23 cellular contexts compared by ENCODE assay signal in genomic region chr10:8563478-8563877, GRCh38.
DNase-seq lines count a peak whose midpoint lies in the region; ATAC-seq, FAIRE-seq and TF ChIP-seq lines count a peak whose summit lies in the region.
"Had no signal": no experiment of that assay in that cellular context is flagged by ENCODE, and none has a peak within 500 bp of the region (broad histone marks: within the 10 kb centered on the region; RNA-seq: fewer than 3 reads in every experiment).

No MANE protein-coding gene starts in this region.

- H3K27ac Mint-ChIP-seq in stimulated activated naive CD8-positive, alpha-beta T cell treated with anti-CD3 and anti-CD28 coated beads, Interleukin-15, Interleukin-2, amounts not matched to agents 100 ng/mL and 50 ng/mL, for 24 hours, result peak overlapping the region; percentile 49
- no peak overlapping the region for H3K27ac Mint-ChIP-seq in stimulated activated naive CD8-positive, alpha-beta T cell treated with anti-CD3 and anti-CD28 coated beads, Interleukin-15, amount 100 ng/mL, for 72 hours
- H3K27ac Mint-ChIP-seq: IgD-negative memory B cell had no signal

- H3K9ac ChIP-seq in K562 (ENCODE audit: insufficient read depth in 1 of 2, low read depth in 2 of 2, low read length in 2 of 2), result no peak overlapping the region
- H3K9ac ChIP-seq in smooth muscle cell (ENCODE audit: low read depth), result no peak overlapping the region

- CTCF ChIA-PET in K562 (lab: Yijun Ruan, JAX; ENCODE audit: low intra/inter-chr PET ratio), result no interaction called here

- H3K9me1 ChIP-seq in K562 (ENCODE audit: control insufficient read depth, insufficient read depth, low read length), result no peaks in the 10 kb centered on the region

- no peaks in the 10 kb centered on the region for H3K9me3 ChIP-seq in K562 (replicated peaks; ENCODE audit: control insufficient read depth, insufficient read depth, low read depth, low read length)
- H3K9me3 ChIP-seq in smooth muscle cell (replicated peaks; ENCODE audit: low read depth), result no peaks in the 10 kb centered on the region
- H3K9me3 ChIP-seq in small intestine (ENCODE audit: control insufficient read depth, low read depth), result no peaks in the 10 kb centered on the region
- no peaks in the 10 kb centered on the region for H3K9me3 ChIP-seq in pancreas

- H3K9me3 Mint-ChIP-seq in stimulated activated naive CD8-positive, alpha-beta T cell treated with anti-CD3 and anti-CD28 coated beads, Interleukin-15, Interleukin-2, amounts not matched to agents 100 ng/mL and 50 ng/mL, for 24 hours, result peaks cover 7% of the 10 kb centered on the region
- H3K9me3 Mint-ChIP-seq in stimulated activated naive CD8-positive, alpha-beta T cell treated with anti-CD3 and anti-CD28 coated beads, Interleukin-15, amount 100 ng/mL, for 72 hours, result peaks cover 0 to 6% of the 10 kb centered on the region in 2 donors

- H2AFZ ChIP-seq in K562 (ENCODE audit: low read depth, low read length), result no peak overlapping the region
- no peak overlapping the region for H2AFZ ChIP-seq in smooth muscle cell (ENCODE audit: low read depth)

- TF ChIP-seq CTCF in K562 (IDR thresholded peaks at IDR 0.05 in 2 of 3, conservative IDR thresholded peaks at IDR 0.05 in 1 of 3; ENCODE audit: insufficient read depth in 2 of 3, low read depth in 1 of 3, low read length in 3 of 3) (no peak), smooth muscle cell (IDR thresholded peaks at IDR 0.05; ENCODE audit: borderline replicate concordance, insufficient read depth, poor library complexity, severe bottlenecking) (no peak), pancreas (IDR thresholded peaks at IDR 0.05) (no peak)

- BruUV-seq in K562 (replicated peaks; lab: Mats Ljungman, UMichigan), result no TSS peak

- no peak overlapping the region for H3K27ac ChIP-seq in K562 (ENCODE audit: extremely low read depth, low read depth, low read length)
- no peak overlapping the region for H3K27ac ChIP-seq in smooth muscle cell (ENCODE audit: low read depth)
- no peak overlapping the region for H3K27ac ChIP-seq in small intestine (ENCODE audit: low read depth in 1 of 2, low read length in 1 of 2)
- no peak overlapping the region for H3K27ac ChIP-seq in pancreas
- H3K27ac ChIP-seq: RWPE1 had no signal

- DNase-seq in activated CD4-positive, CD25-positive, alpha-beta regulatory T cell (lab: John Stamatoyannopoulos, UW), result no peak
- DNase-seq in stimulated activated naive CD8-positive, alpha-beta T cell treated with anti-CD3 and anti-CD28 coated beads, Interleukin-15, amount 100 ng/mL, for 72 hours, result no peak
- DNase-seq in K562 (ENCODE audit: extremely low read depth in 1 of 4, low spot score in 3 of 4) (no peak), smooth muscle cell (lab: John Stamatoyannopoulos, UW; ENCODE audit: unreplicated experiment) (no peak), small intestine (no peak), pancreas (no peak)
- DNase-seq: 8988T, DMS153, DND-41, HCEC 1CT, NCI-H1048, NCI-H1417, NCI-H1694, NCI-H2029 treated with DMSO at 0.1 percent for 48 hours, NCI-H446 treated with DMSO at 0.1 percent for 48 hours, NCI-H526, SHP77 had no signal

- H3K4me2 ChIP-seq in K562 (ENCODE audit: insufficient read depth, low read length), result no peak overlapping the region
- no peak overlapping the region for H3K4me2 ChIP-seq in smooth muscle cell

- H3K4me1 ChIP-seq in K562 (replicated peaks in 1 of 2; ENCODE audit: control insufficient read depth in 2 of 2, insufficient read depth in 2 of 2, low read length in 2 of 2) (no peaks in the 10 kb centered on the region), smooth muscle cell (ENCODE audit: low read depth) (no peaks in the 10 kb centered on the region), small intestine (ENCODE audit: control insufficient read depth in 2 of 2, insufficient read depth in 1 of 2, low read depth in 1 of 2, low read length in 1 of 2) (no peaks in the 10 kb centered on the region), pancreas (no peaks in the 10 kb centered on the region)

- peaks cover 14% of the 10 kb centered on the region for H3K27me3 Mint-ChIP-seq in stimulated activated naive CD8-positive, alpha-beta T cell treated with anti-CD3 and anti-CD28 coated beads, Interleukin-15, Interleukin-2, amounts not matched to agents 100 ng/mL and 50 ng/mL, for 24 hours
- peaks cover 16% of the 10 kb centered on the region for H3K27me3 Mint-ChIP-seq in stimulated activated naive CD8-positive, alpha-beta T cell treated with anti-CD3 and anti-CD28 coated beads, Interleukin-15, amount 100 ng/mL, for 72 hours
- H3K27me3 Mint-ChIP-seq: IgD-negative memory B cell had no signal

- intact Hi-C loops in K562 (cut with micrococcal nuclease) (no loop called here), pancreas (cut with DNase I) (no loop called here)

- POLR2A ChIA-PET in K562 (lab: Yijun Ruan, JAX), result no interaction called here

- H3K4me3 ChIP-seq in K562 (no peak overlapping the region), smooth muscle cell (no peak overlapping the region), small intestine (ENCODE audit: low read depth in 1 of 2, low read length in 2 of 2) (no peak overlapping the region), pancreas (no peak overlapping the region)

- no peak for TF ChIP-seq POLR2A in K562 (conservative IDR thresholded peaks at IDR 0.05)

- no peaks in the 10 kb centered on the region for H3K36me3 Mint-ChIP-seq in stimulated activated naive CD8-positive, alpha-beta T cell treated with anti-CD3 and anti-CD28 coated beads, Interleukin-15, Interleukin-2, amounts not matched to agents 100 ng/mL and 50 ng/mL, for 24 hours (ENCODE audit: low read depth)
- H3K36me3 Mint-ChIP-seq: IgD-negative memory B cell had no signal

- in situ Hi-C loops in K562 (cut with MboI), result no loop called here

- 1% methylated on average over 7 of the region's 7 CpGs for WGBS in K562 (ENCODE audit: insufficient coverage, low coverage, missing lambda C conversion rate)
- 93% methylated on average over 7 of the region's 7 CpGs for WGBS in smooth muscle cell (ENCODE audit: low lambda C conversion rate)
- 82 to 90% (median 90%) methylated on average over 7 of the region's 7 CpGs for WGBS in small intestine, 3 donors
- WGBS in pancreas, 2 donors, result 75 to 85% methylated on average over 7 of the region's 7 CpGs

- FAIRE-seq in K562 (lab: Jason Lieb, UNC) (no peak), small intestine (lab: Jason Lieb, UNC) (no peak), pancreas (lab: Jason Lieb, UNC) (no peak)
- FAIRE-seq: GM19239, H1 had no signal

- H4K20me1 ChIP-seq in K562 (replicated peaks; ENCODE audit: control insufficient read depth, insufficient read depth, low read length) (no peaks in the 10 kb centered on the region), smooth muscle cell (ENCODE audit: low read depth) (no peaks in the 10 kb centered on the region)

- no peak for TF ChIP-seq EP300 in K562 (IDR thresholded peaks at IDR 0.05; ENCODE audit: low read length)

- no peak for TF ChIP-seq RAD21 in K562 (CRISPR knock-in tag; conservative IDR thresholded peaks at IDR 0.05 in 1 of 2, IDR thresholded peaks at IDR 0.05 in 1 of 2)

- H3K79me2 ChIP-seq in K562 (ENCODE audit: control insufficient read depth, insufficient read depth, low read length) (no peaks in the 10 kb centered on the region), smooth muscle cell (ENCODE audit: low read depth) (no peaks in the 10 kb centered on the region)

- no peaks in the 10 kb centered on the region for H3F3A ChIP-seq in smooth muscle cell (ENCODE audit: low read depth)

- H3K4me1 Mint-ChIP-seq in stimulated activated naive CD8-positive, alpha-beta T cell treated with anti-CD3 and anti-CD28 coated beads, Interleukin-15, Interleukin-2, amounts not matched to agents 100 ng/mL and 50 ng/mL, for 24 hours (ENCODE audit: low read depth), result peaks cover 9% of the 10 kb centered on the region
- no peaks in the 10 kb centered on the region for H3K4me1 Mint-ChIP-seq in stimulated activated naive CD8-positive, alpha-beta T cell treated with anti-CD3 and anti-CD28 coated beads, Interleukin-15, amount 100 ng/mL, for 72 hours

- no peaks in the 10 kb centered on the region for H3K36me3 ChIP-seq in K562 (ENCODE audit: control insufficient read depth, insufficient read depth, low read length)
- H3K36me3 ChIP-seq in smooth muscle cell (ENCODE audit: low read depth), result no peaks in the 10 kb centered on the region
- no peaks in the 10 kb centered on the region for H3K36me3 ChIP-seq in small intestine (ENCODE audit: control insufficient read depth in 2 of 2, insufficient read depth in 2 of 2, low read length in 2 of 2)
- no peaks in the 10 kb centered on the region for H3K36me3 ChIP-seq in pancreas

- H3K27me3 ChIP-seq in K562 (ENCODE audit: control insufficient read depth in 2 of 2, insufficient read depth in 2 of 2, low read length in 2 of 2), result no peaks in the 10 kb centered on the region
- peaks cover 12% of the 10 kb centered on the region for H3K27me3 ChIP-seq in smooth muscle cell (ENCODE audit: low read depth)
- no peaks in the 10 kb centered on the region for H3K27me3 ChIP-seq in small intestine (ENCODE audit: control insufficient read depth in 2 of 2, insufficient read depth in 2 of 2, low read length in 2 of 2)
- no peaks in the 10 kb centered on the region for H3K27me3 ChIP-seq in pancreas

- no peak overlapping the region for H3K4me3 Mint-ChIP-seq in stimulated activated naive CD8-positive, alpha-beta T cell treated with anti-CD3 and anti-CD28 coated beads, Interleukin-15, Interleukin-2, amounts not matched to agents 100 ng/mL and 50 ng/mL, for 24 hours
- H3K4me3 Mint-ChIP-seq in stimulated activated naive CD8-positive, alpha-beta T cell treated with anti-CD3 and anti-CD28 coated beads, Interleukin-15, amount 100 ng/mL, for 72 hours, result no peak overlapping the region
- H3K4me3 Mint-ChIP-seq: IgD-negative memory B cell had no signal

- peak; percentile 53 to 67 for ATAC-seq in activated CD4-positive, CD25-positive, alpha-beta regulatory T cell treated with anti-CD3 and anti-CD28 coated beads, Interleukin-2, amount 50 U/mL, for 24 hours
- no peak for ATAC-seq in stimulated activated naive CD8-positive, alpha-beta T cell treated with anti-CD3 and anti-CD28 coated beads, Interleukin-15, amount 100 ng/mL, for 72 hours
- ATAC-seq in K562 (no peak), pancreas (no peak)

TF ChIP-seq in K562, 482 proteins besides CTCF, POLR2A, EP300 and RAD21 (continues in another document):
- TF ChIP-seq HOXB6 (CRISPR knock-in tag; IDR thresholded peaks at IDR 0.05; ENCODE audit: borderline replicate concordance), result no peak
- TF ChIP-seq MAFG (tag; conservative IDR thresholded peaks at IDR 0.05), result peak; percentile 46; the same call in 1 of the 2 replicates
- TF ChIP-seq SMAD3 (CRISPR knock-in tag; conservative IDR thresholded peaks at IDR 0.05), result no peak
- no peak for TF ChIP-seq POU5F1 (IDR thresholded peaks at IDR 0.05; ENCODE audit: borderline replicate concordance, low read depth, low read length, partially characterized antibody)
- TF ChIP-seq GTF2B (IDR thresholded peaks at IDR 0.05; ENCODE audit: extremely low read depth, insufficient read length), result no peak

Comparison
In these comparisons a context has a peak if more than half of its experiments do, and no peak if none do; other contexts are left out.
1. ATAC-seq: peak in activated CD4-positive, CD25-positive, alpha-beta regulatory T cell treated with anti-CD3 and anti-CD28 coated beads, Interleukin-2, amount 50 U/mL, for 24 hours (2 of 2); none in stimulated activated naive CD8-positive, alpha-beta T cell treated with anti-CD3 and anti-CD28 coated beads, Interleukin-15, amount 100 ng/mL, for 72 hours (single experiment), K562 (single experiment) and pancreas (0 of 4).